Comparison of ENCODE assay signal across 9 cellular contexts in genomic region chr5:41547991-41548390, GRCh38. TPM values are rescaled to one million over a fixed set of nuclear protein-coding genes. Genes with fewer than 3 reads are reported as not detected.
"Had no signal": no experiment of that assay in that cellular context is flagged by ENCODE, and none has a peak within 500 bp of the region (broad histone marks: within the 10 kb centered on the region; RNA-seq: fewer than 3 reads in every experiment).

No MANE protein-coding gene starts in this region.

- ATAC-seq: GM23338, HCT116 had no signal

- H3K4me3 ChIP-seq: GM23248, GM23338, HAP-1 had no signal

- H3K36me3 ChIP-seq: HAP-1 had no signal

- H3K27ac ChIP-seq: GM23248 had no signal

- H3K4me1 ChIP-seq: HAP-1 had no signal

- DNase-seq: GM23248, GOT3, H7, H9, HCEC 1CT, HFFc6 had no signal

- H3K9me3 ChIP-seq: HAP-1 had no signal

RNA-seq across cellular contexts. Expression of gene PLCXD3, which starts 37.6 kb away (rescaled TPM):
- total RNA-seq: H9 had no signal
